Comparison of ENCODE assay signal across 23 cellular contexts in the genomic region with DNA sequence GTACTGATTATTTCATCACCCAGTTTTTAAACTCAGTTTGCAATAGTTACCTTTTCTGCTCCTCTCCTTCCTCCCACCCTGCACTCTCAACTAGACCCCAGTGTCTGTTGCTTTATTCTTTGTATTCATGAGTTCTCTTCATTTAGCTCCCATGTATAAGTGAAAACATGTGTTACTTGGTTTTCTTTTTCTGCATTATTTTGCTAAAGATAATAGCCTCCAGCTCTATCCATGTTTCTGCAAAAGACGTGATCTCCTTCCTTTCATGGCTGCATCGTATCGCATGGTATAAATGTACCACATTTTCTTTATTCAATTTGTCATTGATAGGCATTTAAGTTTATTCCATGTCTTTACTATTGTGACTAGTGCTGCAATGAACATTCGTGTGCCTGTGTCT.
"Had no signal": no experiment of that assay in that cellular context is flagged by ENCODE, and none has a peak within 500 bp of the region (broad histone marks: within the 10 kb centered on the region; RNA-seq: fewer than 3 reads in every experiment).

No MANE protein-coding gene starts in this region.

- H3K27me3 ChIP-seq: gastroesophageal sphincter, neural progenitor cell, pancreas, spleen, testis, tibial nerve had no signal

- H2AFZ ChIP-seq: neural progenitor cell had no signal

- H3K4me2 ChIP-seq: neural progenitor cell had no signal

- H3K27me3 Mint-ChIP-seq: memory B cell; natural killer cell treated with Interleukin-12 subunit alpha and Interleukin-12 subunit beta and Interleukin-15 and Interleukin-18, amount 100 ng/mL, for 72 hours; stimulated activated naive B cell treated with anti-CD40 and anti-IgM and Interleukin-4, amounts not matched to agents 10 μg/mL and 1 μg/mL and 100 μg/mL, for 72 hours; stimulated activated naive CD8-positive, alpha-beta T cell treated with anti-CD3 and anti-CD28 coated beads, Interleukin-15, amount 100 ng/mL, for 72 hours had no signal

- H3K36me3 Mint-ChIP-seq: memory B cell; neural progenitor cell; stimulated activated naive B cell treated with anti-CD40 and anti-IgM and Interleukin-4, amounts not matched to agents 10 μg/mL and 1 μg/mL and 100 μg/mL, for 72 hours had no signal

- H3K4me3 ChIP-seq: gastroesophageal sphincter, left ventricle myocardium inferior, lower lobe of right lung, neural progenitor cell, pancreas, psoas muscle, spleen, testis, tibial nerve had no signal

- H3K9me3 ChIP-seq: gastroesophageal sphincter, pancreas, psoas muscle, testis had no signal

- H3K36me3 ChIP-seq: gastroesophageal sphincter, left ventricle myocardium inferior, lower lobe of right lung, neural progenitor cell, pancreas, spleen, tibial nerve had no signal

- H3K4me1 ChIP-seq: gastroesophageal sphincter, left ventricle myocardium inferior, lower lobe of right lung, psoas muscle, spleen, testis, tibial nerve had no signal

- H3K9ac ChIP-seq: neural progenitor cell had no signal

- H3K4me3 Mint-ChIP-seq: memory B cell; natural killer cell treated with Interleukin-12 subunit alpha and Interleukin-12 subunit beta and Interleukin-15 and Interleukin-18, amount 100 ng/mL, for 72 hours; neural progenitor cell; stimulated activated naive B cell treated with anti-CD40 and anti-IgM and Interleukin-4, amounts not matched to agents 10 μg/mL and 1 μg/mL and 100 μg/mL, for 72 hours; stimulated activated naive CD8-positive, alpha-beta T cell treated with anti-CD3 and anti-CD28 coated beads, Interleukin-15, amount 100 ng/mL, for 72 hours had no signal

- DNase-seq: cortex of kidney; effector memory CD4-positive, alpha-beta T cell; kidney; left cardiac atrium; left ventricle myocardium inferior; lower lobe of right lung; midbrain; nucleus accumbens; pancreas; psoas muscle; retina; spleen; stimulated activated CD4-positive, alpha-beta T cell treated with anti-CD3 and anti-CD28 coated beads, Interleukin-15, amount 100 ng/mL, for 24 hours; stimulated activated CD4-positive, alpha-beta T cell treated with anti-CD3 and anti-CD28 coated beads, Interleukin-1b, Interleukin-23, amount 100 ng/mL, for 48 hours; stimulated activated CD4-positive, alpha-beta T cell treated with anti-CD3 and anti-CD28 coated beads, Interleukin-4, amount 100 ng/mL, for 24 hours; stimulated activated naive B cell treated with anti-CD40 and anti-IgM and Interleukin-4, amounts not matched to agents 10 μg/mL and 1 μg/mL and 100 μg/mL, for 72 hours; stimulated activated naive CD8-positive, alpha-beta T cell treated with anti-CD3 and anti-CD28 coated beads, Interleukin-15, amount 100 ng/mL, for 72 hours; testis had no signal

- H3K27ac ChIP-seq: gastroesophageal sphincter, left ventricle myocardium inferior, lower lobe of right lung, neural progenitor cell, pancreas, psoas muscle, spleen, testis, tibial nerve had no signal

- H3K27ac Mint-ChIP-seq: memory B cell; natural killer cell treated with Interleukin-12 subunit alpha and Interleukin-12 subunit beta and Interleukin-15 and Interleukin-18, amount 100 ng/mL, for 72 hours; neural progenitor cell; stimulated activated naive B cell treated with anti-CD40 and anti-IgM and Interleukin-4, amounts not matched to agents 10 μg/mL and 1 μg/mL and 100 μg/mL, for 72 hours; stimulated activated naive CD8-positive, alpha-beta T cell treated with anti-CD3 and anti-CD28 coated beads, Interleukin-15, amount 100 ng/mL, for 72 hours had no signal

- H3K4me1 Mint-ChIP-seq: memory B cell; neural progenitor cell; stimulated activated naive B cell treated with anti-CD40 and anti-IgM and Interleukin-4, amounts not matched to agents 10 μg/mL and 1 μg/mL and 100 μg/mL, for 72 hours; stimulated activated naive CD8-positive, alpha-beta T cell treated with anti-CD3 and anti-CD28 coated beads, Interleukin-15, amount 100 ng/mL, for 72 hours had no signal
